In the genomic region with DNA sequence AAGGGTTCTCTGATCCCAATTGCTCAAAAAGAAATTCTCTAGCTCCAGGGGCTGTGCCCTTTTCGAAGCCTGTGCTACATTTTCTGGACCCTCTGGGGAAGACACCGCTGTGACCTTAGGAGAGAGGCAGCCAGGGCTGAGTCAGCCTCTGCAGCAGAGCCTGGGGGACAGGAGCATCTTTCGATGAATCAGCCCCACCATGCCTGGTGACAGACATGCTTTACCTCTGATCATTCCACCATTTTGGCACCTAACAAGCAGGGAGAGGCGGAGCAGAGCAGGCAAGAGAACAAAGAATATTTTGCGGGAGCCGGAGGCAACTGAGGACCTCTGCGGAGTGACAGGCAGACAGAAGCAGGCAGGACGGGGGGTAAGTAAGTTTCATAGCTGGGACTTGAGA, we compare ENCODE assay signal across 26 cellular contexts.
DNase-seq lines count a peak whose midpoint lies in the region; ATAC-seq and TF ChIP-seq lines count a peak whose summit lies in the region.
"Had no signal": no experiment of that assay in that cellular context is flagged by ENCODE, and none has a peak within 500 bp of the region (broad histone marks: within the 10 kb centered on the region; RNA-seq: fewer than 3 reads in every experiment).

No MANE protein-coding gene starts in this region.

- no peaks in the 10 kb centered on the region for H3K36me3 Mint-ChIP-seq in immature natural killer cell
- H3K36me3 Mint-ChIP-seq: activated CD8-positive, alpha-beta memory T cell treated with anti-CD3 and anti-CD28 coated beads, Interleukin-2, amount 10 ng/mL, durations not matched to agents 7 days and 5 days; activated naive CD4-positive, alpha-beta T cell treated with anti-CD3 and anti-CD28 coated beads, Interleukin-2, amount 50 U/mL, for 72 hours; T-cell had no signal

- no peak for TF ChIP-seq CTCF in astrocyte of the spinal cord (IDR thresholded peaks at IDR 0.05; ENCODE audit: low read depth, low read length)
- no peak for TF ChIP-seq CTCF in upper lobe of right lung (IDR thresholded peaks at IDR 0.05)

- no peaks in the 10 kb centered on the region for H3K4me1 Mint-ChIP-seq in immature natural killer cell
- H3K4me1 Mint-ChIP-seq: activated CD8-positive, alpha-beta memory T cell treated with anti-CD3 and anti-CD28 coated beads, Interleukin-2, amount 10 ng/mL, durations not matched to agents 7 days and 5 days; nephron had no signal

- no peak overlapping the region for H3K27ac Mint-ChIP-seq in immature natural killer cell
- H3K27ac Mint-ChIP-seq: activated CD4-positive, alpha-beta T cell treated with anti-CD3 and anti-CD28 coated beads, Interleukin-2, amount 10 ng/mL, durations not matched to agents 24 days and 14 days; activated CD8-positive, alpha-beta memory T cell treated with anti-CD3 and anti-CD28 coated beads, Interleukin-2, amount 10 ng/mL, durations not matched to agents 7 days and 5 days; activated naive CD4-positive, alpha-beta T cell treated with anti-CD3 and anti-CD28 coated beads, Interleukin-2, amount 50 U/mL, for 72 hours; effector memory CD8-positive, alpha-beta T cell; nephron; T-cell had no signal

- H3K4me3 Mint-ChIP-seq in immature natural killer cell, result no peak overlapping the region
- H3K4me3 Mint-ChIP-seq: activated CD4-positive, alpha-beta T cell treated with anti-CD3 and anti-CD28 coated beads, Interleukin-2, amount 10 ng/mL, durations not matched to agents 24 days and 14 days; activated CD8-positive, alpha-beta memory T cell treated with anti-CD3 and anti-CD28 coated beads, Interleukin-2, amount 10 ng/mL, durations not matched to agents 7 days and 5 days; effector memory CD8-positive, alpha-beta T cell; nephron; T-cell had no signal

- DNase-seq in Daoy (ENCODE audit: low read depth) (peak; percentile 67), HPDE6-E6E7 (ENCODE audit: extremely low spot score) (peak; percentile 55), astrocyte of the spinal cord (ENCODE audit: low read depth, low spot score) (peak; percentile 31), kidney tubule cell (ENCODE audit: low spot score) (peak; percentile 54), NAMALWA (ENCODE audit: low spot score) (no peak), immature natural killer cell (no peak), upper lobe of right lung (no peak)
- DNase-seq: activated CD4-positive, alpha-beta T cell treated with anti-CD3 and anti-CD28 coated beads, Interleukin-2, amount 10 ng/mL, durations not matched to agents 24 days and 14 days; activated CD8-positive, alpha-beta memory T cell treated with anti-CD3 and anti-CD28 coated beads, Interleukin-2, amount 10 ng/mL, durations not matched to agents 7 days and 5 days; body of pancreas; colonic mucosa; effector memory CD8-positive, alpha-beta T cell; GDM1; left lung; NCI-H1417; NCI-H2081 treated with DMSO at 0.1 percent for 48 hours; NCI-H446; SIG-M5; stimulated activated CD4-positive, alpha-beta T cell treated with anti-CD3 and anti-CD28 coated beads, Interleukin-15, amount 100 ng/mL, for 24 hours; T-cell had no signal

- H3K9me3 Mint-ChIP-seq in immature natural killer cell, result no peaks in the 10 kb centered on the region
- H3K9me3 Mint-ChIP-seq: activated CD4-positive, alpha-beta T cell treated with anti-CD3 and anti-CD28 coated beads, Interleukin-2, amount 10 ng/mL, durations not matched to agents 24 days and 14 days; activated naive CD4-positive, alpha-beta T cell treated with anti-CD3 and anti-CD28 coated beads, Interleukin-2, amount 50 U/mL, for 72 hours; effector memory CD8-positive, alpha-beta T cell; nephron; T-cell had no signal

- H3K9me3 ChIP-seq in upper lobe of right lung, result no peaks in the 10 kb centered on the region
- H3K9me3 ChIP-seq: body of pancreas, colonic mucosa, left lung had no signal

- H3K27me3 Mint-ChIP-seq in immature natural killer cell (ENCODE audit: low read depth in 3 of 3), result peaks cover 0 to 7% (median 6%) of the 10 kb centered on the region in 3 donors

- H3K4me3 ChIP-seq in astrocyte of the spinal cord (ENCODE audit: low read depth, low read length), result no peak overlapping the region
- H3K4me3 ChIP-seq in upper lobe of right lung, result no peak overlapping the region
- H3K4me3 ChIP-seq: body of pancreas, colonic mucosa, GM12878, left lung had no signal

- ATAC-seq in HG03439 (IDR thresholded peaks at IDR 0.05; ENCODE audit: unreplicated experiment) (no peak), upper lobe of right lung (no peak)
- ATAC-seq: activated CD8-positive, alpha-beta memory T cell treated with anti-CD3 and anti-CD28 coated beads, Interleukin-2, amount 10 ng/mL, durations not matched to agents 7 days and 5 days; activated naive CD4-positive, alpha-beta T cell treated with anti-CD3 and anti-CD28 coated beads, Interleukin-2, amount 50 U/mL, for 72 hours; body of pancreas; effector memory CD8-positive, alpha-beta T cell; GM12878; left lung; sciatic nerve; T-cell had no signal

- in situ Hi-C loops in astrocyte of the spinal cord (cut with HindIII; ENCODE audit: low sequenced_read_pairs), result no loop called here

- peaks cover 36% of the 10 kb centered on the region for H3K27me3 ChIP-seq in upper lobe of right lung
- H3K27me3 ChIP-seq: body of pancreas, colonic mucosa had no signal

- no peak overlapping the region for H3K27ac ChIP-seq in upper lobe of right lung
- H3K27ac ChIP-seq: body of pancreas, colonic mucosa, left lung, parathyroid adenoma had no signal

- H3K4me1 ChIP-seq in upper lobe of right lung, result no peaks in the 10 kb centered on the region
- H3K4me1 ChIP-seq: body of pancreas, colonic mucosa, left lung had no signal

- H3K36me3 ChIP-seq in upper lobe of right lung, result no peaks in the 10 kb centered on the region
- H3K36me3 ChIP-seq: colonic mucosa, left lung had no signal

- intact Hi-C loops in upper lobe of right lung (cut with DNase I), result loop anchor here (10.0 kb wide), 1 partner anchor 119 kb away; no protein-coding TSS in a partner anchor

Comparison
In these comparisons a context has a peak if more than half of its experiments do, and no peak if none do; other contexts are left out.
1. DNase-seq: peak in Daoy (single experiment), HPDE6-E6E7 (single experiment), astrocyte of the spinal cord (single experiment) and kidney tubule cell (single experiment); none in NAMALWA (single experiment), immature natural killer cell (0 of 3) and upper lobe of right lung (single experiment).